In the genomic region with DNA sequence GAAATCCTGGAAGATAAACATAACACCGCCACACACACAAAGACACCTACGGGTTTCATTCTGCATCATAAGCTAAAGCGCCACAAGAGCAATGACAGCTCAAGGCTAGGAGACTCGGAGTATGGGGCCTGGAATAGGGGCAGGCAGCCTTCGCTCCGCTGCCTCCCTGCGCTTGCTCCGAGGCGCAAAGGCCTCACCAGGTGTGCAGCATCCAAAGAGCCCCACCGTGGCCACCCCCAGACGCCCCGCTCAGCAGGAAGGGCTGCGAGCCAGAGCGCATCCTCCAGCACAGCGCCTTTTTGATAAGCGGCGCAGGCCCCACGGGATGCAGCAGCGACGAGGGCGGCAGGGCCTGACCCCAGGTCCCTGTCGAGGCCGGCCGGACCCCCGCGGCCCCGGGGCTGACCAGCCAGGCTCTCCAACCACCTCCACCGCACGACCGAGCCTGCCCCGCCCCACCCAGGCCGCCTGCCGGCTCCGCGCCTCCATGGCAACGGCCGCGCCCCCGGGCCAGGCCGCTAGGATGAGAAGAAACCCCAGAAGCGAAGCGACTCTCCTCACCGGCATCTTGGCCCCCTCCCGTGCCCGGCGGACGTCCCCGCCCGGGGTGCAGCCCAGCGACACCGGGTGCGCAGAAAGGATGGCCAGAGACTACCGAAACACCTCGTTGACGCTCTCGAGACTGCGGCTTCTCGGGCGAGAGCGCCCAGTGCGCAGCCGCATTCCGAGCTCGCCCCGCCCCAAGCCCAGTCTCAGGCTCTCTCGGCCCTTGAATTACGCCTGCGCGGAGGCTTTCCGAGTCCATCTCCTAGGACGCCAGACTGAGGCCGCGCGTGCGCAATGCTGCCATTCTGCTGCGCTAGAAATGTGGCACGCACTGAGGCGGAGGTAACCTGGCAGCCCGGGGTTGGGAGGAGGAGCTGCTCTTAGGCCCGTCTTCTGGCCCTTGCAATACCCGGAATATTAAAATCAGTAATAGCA, we compare ENCODE assay signal across 8 cellular contexts. TPM values are rescaled to one million over a fixed set of nuclear protein-coding genes. Genes with fewer than 3 reads are reported as not detected.
A peak's percentile ranks its signal among the peaks of the same experiment; 100 is the strongest.
DNase-seq lines count a peak whose midpoint lies in the region; ATAC-seq and TF ChIP-seq lines count a peak whose summit lies in the region.

A gene (minus strand): TSS at position 694 of the 981 bp plus-strand sequence. CDS start 127 bp downstream, at position 567.

- H3K4me1 ChIP-seq in DOHH2 (ENCODE audit: control insufficient read depth, low read length) (peaks cover 20% of the 10 kb centered on the region), Karpas-422 (ENCODE audit: low read length) (peaks cover 31% of the 10 kb centered on the region)

- H2AFZ ChIP-seq in Karpas-422 (ENCODE audit: low read length), result peak within 1 kb of the TSS; percentile 97

- no peak within 1 kb of the TSS for H3K27ac ChIP-seq in DOHH2 (ENCODE audit: low read depth, low read length)
- H3K27ac ChIP-seq in Karpas-422 (ENCODE audit: low read length), result 0 out of 2 replicates have a peak within 1 kb of the TSS, but pooled peaks have one; percentile 19

- H3K36me3 ChIP-seq in DOHH2 (ENCODE audit: control insufficient read depth, low read length) (no peaks in the 10 kb centered on the region), Karpas-422 (ENCODE audit: insufficient read depth, low read length) (0 out of 2 replicates have a peak, but pooled peaks cover 5% of the 10 kb centered on the region)

- DNase-seq in Karpas-422, result peak; percentile 99
- peak; percentile 98 for DNase-seq in RKO (ENCODE audit: low spot score)
- peak; percentile 98 for DNase-seq in activated T-helper 1 cell treated with Interleukin-2 at 50 U/mL for 16 hours (ENCODE audit: low read depth)
- peak; percentile 90 for DNase-seq in fibroblast of gingiva (ENCODE audit: low read depth)
- DNase-seq in naive B cell, result peak; percentile 96

- no peak for TF ChIP-seq CTCF in DOHH2 (IDR thresholded peaks at IDR 0.05; ENCODE audit: low read depth, low read length, poor library complexity, severe bottlenecking)

- no peaks in the 10 kb centered on the region for H4K20me1 ChIP-seq in DOHH2 (ENCODE audit: control insufficient read depth, insufficient read depth, low read depth, low read length)
- no peaks in the 10 kb centered on the region; the same call in 1 of the 2 replicates for H4K20me1 ChIP-seq in Karpas-422 (ENCODE audit: insufficient read depth, low read depth, low read length)

- peak within 1 kb of the TSS; percentile 80 for H3K9ac ChIP-seq in Karpas-422 (ENCODE audit: low read length)

- H3K9me2 ChIP-seq in DOHH2 (replicated peaks; ENCODE audit: control insufficient read depth, low read length) (no peaks in the 10 kb centered on the region), Karpas-422 (replicated peaks; ENCODE audit: insufficient read depth, low read length) (no peaks in the 10 kb centered on the region)

- peaks cover 16% of the 10 kb centered on the region for H3K79me2 ChIP-seq in DOHH2 (ENCODE audit: control insufficient read depth, low read length)
- H3K79me2 ChIP-seq in Karpas-422 (ENCODE audit: low read length), result peaks cover 46% of the 10 kb centered on the region

- H3K9me3 ChIP-seq in DOHH2 (ENCODE audit: control insufficient read depth, insufficient read depth, low read length) (no peaks in the 10 kb centered on the region), Karpas-422 (ENCODE audit: low read length) (no peaks in the 10 kb centered on the region)

- no peaks in the 10 kb centered on the region for H3F3A ChIP-seq in DOHH2 (ENCODE audit: control insufficient read depth, insufficient read depth)

- peaks cover 14 to 18% (median 14%) of the 10 kb centered on the region in 3 donors for H3K4me1 Mint-ChIP-seq in naive B cell
- peaks cover 27% of the 10 kb centered on the region for H3K4me1 Mint-ChIP-seq in stimulated activated memory B cell treated with anti-CD40 and anti-IgM and Interleukin-4, amounts not matched to agents 10 μg/mL and 1 μg/mL and 100 μg/mL, for 72 hours

- peak within 1 kb of the TSS; percentile 86 to 96 (median 94) for H3K4me3 Mint-ChIP-seq in naive B cell
- peak within 1 kb of the TSS; percentile 81 for H3K4me3 Mint-ChIP-seq in stimulated activated memory B cell treated with anti-CD40 and anti-IgM and Interleukin-4, amounts not matched to agents 10 μg/mL and 1 μg/mL and 100 μg/mL, for 72 hours

- H3K27me3 Mint-ChIP-seq in naive B cell, result peaks cover 3 to 5% (median 4%) of the 10 kb centered on the region in 3 donors
- H3K27me3 Mint-ChIP-seq in stimulated activated memory B cell treated with anti-CD40 and anti-IgM and Interleukin-4, amounts not matched to agents 10 μg/mL and 1 μg/mL and 100 μg/mL, for 72 hours, result peaks cover 4% of the 10 kb centered on the region

- H3K27ac Mint-ChIP-seq in naive B cell, result peak within 1 kb of the TSS; percentile 72 to 92 (median 84)
- peak within 1 kb of the TSS; percentile 66 for H3K27ac Mint-ChIP-seq in stimulated activated memory B cell treated with anti-CD40 and anti-IgM and Interleukin-4, amounts not matched to agents 10 μg/mL and 1 μg/mL and 100 μg/mL, for 72 hours

- peaks cover 0 to 7% of the 10 kb centered on the region in 2 donors for H3K36me3 Mint-ChIP-seq in naive B cell
- peaks cover 14% of the 10 kb centered on the region for H3K36me3 Mint-ChIP-seq in stimulated activated memory B cell treated with anti-CD40 and anti-IgM and Interleukin-4, amounts not matched to agents 10 μg/mL and 1 μg/mL and 100 μg/mL, for 72 hours

- peak; percentile 76 for ATAC-seq in GM21825 (IDR thresholded peaks at IDR 0.05; ENCODE audit: unreplicated experiment)
- ATAC-seq in naive B cell (ENCODE audit: low read depth in 2 of 2), result peak; percentile 84 to 86
- ATAC-seq in stimulated activated memory B cell treated with anti-CD40 and anti-IgM and Interleukin-4, amounts not matched to agents 10 μg/mL and 1 μg/mL and 100 μg/mL, for 72 hours, result peak; percentile 97

- H3K4me2 ChIP-seq in DOHH2 (ENCODE audit: low read length) (peak within 1 kb of the TSS; percentile 76), Karpas-422 (ENCODE audit: low read depth, low read length, poor library complexity, severe bottlenecking) (peak within 1 kb of the TSS; percentile 76)

- peaks cover 3% of the 10 kb centered on the region for H3K27me3 ChIP-seq in DOHH2 (ENCODE audit: control insufficient read depth, low read length)
- H3K27me3 ChIP-seq in Karpas-422 (ENCODE audit: low read length), result no peaks in the 10 kb centered on the region

- H3K9me3 Mint-ChIP-seq in naive B cell, result peaks cover 0 to 3% (median 1%) of the 10 kb centered on the region in 7 donors
- H3K9me3 Mint-ChIP-seq in stimulated activated memory B cell treated with anti-CD40 and anti-IgM and Interleukin-4, amounts not matched to agents 10 μg/mL and 1 μg/mL and 100 μg/mL, for 72 hours, result peaks cover 2% of the 10 kb centered on the region

- H3K4me3 ChIP-seq in DOHH2 (ENCODE audit: low read length) (peak within 1 kb of the TSS; percentile 85), Karpas-422 (ENCODE audit: low read length) (peak within 1 kb of the TSS; percentile 83)

RNA-seq across cellular contexts. Expression of the gene that starts here (rescaled TPM):
- total RNA-seq in Karpas-422 (2014; rRNA removed; shearing (Covaris generic); ENCODE audit: low replicate concordance), result 17.6 and 23.1 TPM in 2 replicates
- polyA plus RNA-seq in naive B cell (ENCODE audit: low read depth in 6 of 6), result 10 to 100 TPM in 1 of 6 donors, 1 to 10 TPM in 5; 4.3 to 10.2 (median 7.3) TPM
